Comparison of ENCODE assay signal across 1 cellular context in the genomic region with DNA sequence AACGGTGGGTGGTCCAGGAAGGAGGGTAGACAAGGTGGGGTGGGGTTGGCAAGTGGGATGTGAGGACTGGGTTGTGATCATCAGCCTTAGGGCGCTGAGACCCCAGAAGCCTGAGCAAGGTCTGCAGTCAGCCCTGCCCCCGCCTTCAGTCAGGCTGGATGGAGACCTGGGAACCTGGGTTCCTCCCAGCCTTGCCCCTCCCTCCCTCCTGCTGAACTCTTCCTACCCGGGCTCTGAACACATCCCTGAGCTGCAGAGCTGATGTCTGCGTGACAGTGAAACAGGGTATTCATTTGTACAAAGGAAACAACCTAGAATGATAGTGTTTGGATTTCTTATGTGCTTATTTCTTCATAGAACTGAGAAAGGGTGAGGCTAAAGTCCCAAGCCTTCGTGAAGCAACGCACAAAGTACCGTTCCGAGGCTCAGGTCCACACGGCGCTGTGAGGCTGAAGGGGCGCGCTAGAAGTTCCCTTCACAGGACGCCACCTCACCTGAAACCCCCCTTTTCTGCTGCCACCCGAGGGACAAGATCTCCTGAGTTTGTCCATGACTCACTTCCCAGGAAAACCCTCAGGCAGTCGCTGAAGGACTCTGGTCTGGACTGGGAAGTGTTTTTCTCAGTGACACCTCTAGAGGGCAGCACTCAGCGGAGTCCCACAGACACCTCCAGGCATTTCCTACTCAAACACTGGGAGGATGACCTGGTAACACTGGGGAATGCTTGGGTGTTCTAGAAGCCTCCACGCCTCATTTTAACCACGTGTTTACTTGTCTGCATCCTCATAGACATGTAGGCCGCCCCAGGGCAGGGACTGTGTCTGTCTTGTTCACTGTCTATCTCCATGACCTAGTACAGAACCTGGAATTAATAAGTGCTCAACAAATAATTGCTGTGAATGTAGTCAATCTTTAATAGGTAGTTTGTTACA.
A peak's percentile ranks its signal among the peaks of the same experiment; 100 is the strongest.
TF ChIP-seq lines count a peak whose summit lies in the region.

No MANE protein-coding gene starts in this region.

TF ChIP-seq in HepG2, 621 proteins besides CTCF, POLR2A, EP300 and RAD21 (continued from another document and continues in another):
- no peak for TF ChIP-seq ZXDC (CRISPR knock-in tag; IDR thresholded peaks at IDR 0.05)
- no peak for TF ChIP-seq ZNF570 (CRISPR knock-in tag; IDR thresholded peaks at IDR 0.05; ENCODE audit: borderline replicate concordance)
- TF ChIP-seq EHMT2 (IDR thresholded peaks at IDR 0.05; ENCODE audit: borderline replicate concordance, low read depth, low read length) = no peak
- TF ChIP-seq PHF5A (CRISPR knock-in tag; IDR thresholded peaks at IDR 0.05; ENCODE audit: low read depth, unreplicated experiment) = no peak
- no peak for TF ChIP-seq DBP (CRISPR knock-in tag; IDR thresholded peaks at IDR 0.05; ENCODE audit: not compliant biosample characterization)
- peak; percentile 55 for TF ChIP-seq ZNF883 (CRISPR knock-in tag; IDR thresholded peaks at IDR 0.05; ENCODE audit: not compliant biosample characterization)
- TF ChIP-seq ZNF766 (CRISPR knock-in tag; IDR thresholded peaks at IDR 0.05; ENCODE audit: borderline replicate concordance) = 0 out of 2 replicates have a peak, but pooled peaks have one; percentile 39
- no peak for TF ChIP-seq MLX (CRISPR knock-in tag; IDR thresholded peaks at IDR 0.05)
- TF ChIP-seq SMAD3 (CRISPR knock-in tag; IDR thresholded peaks at IDR 0.05) = peak; percentile 52; the same call in 1 of the 2 replicates
- peak; percentile 74 for TF ChIP-seq GATAD2A (CRISPR knock-in tag; IDR thresholded peaks at IDR 0.05)
- TF ChIP-seq, protein P1, sequence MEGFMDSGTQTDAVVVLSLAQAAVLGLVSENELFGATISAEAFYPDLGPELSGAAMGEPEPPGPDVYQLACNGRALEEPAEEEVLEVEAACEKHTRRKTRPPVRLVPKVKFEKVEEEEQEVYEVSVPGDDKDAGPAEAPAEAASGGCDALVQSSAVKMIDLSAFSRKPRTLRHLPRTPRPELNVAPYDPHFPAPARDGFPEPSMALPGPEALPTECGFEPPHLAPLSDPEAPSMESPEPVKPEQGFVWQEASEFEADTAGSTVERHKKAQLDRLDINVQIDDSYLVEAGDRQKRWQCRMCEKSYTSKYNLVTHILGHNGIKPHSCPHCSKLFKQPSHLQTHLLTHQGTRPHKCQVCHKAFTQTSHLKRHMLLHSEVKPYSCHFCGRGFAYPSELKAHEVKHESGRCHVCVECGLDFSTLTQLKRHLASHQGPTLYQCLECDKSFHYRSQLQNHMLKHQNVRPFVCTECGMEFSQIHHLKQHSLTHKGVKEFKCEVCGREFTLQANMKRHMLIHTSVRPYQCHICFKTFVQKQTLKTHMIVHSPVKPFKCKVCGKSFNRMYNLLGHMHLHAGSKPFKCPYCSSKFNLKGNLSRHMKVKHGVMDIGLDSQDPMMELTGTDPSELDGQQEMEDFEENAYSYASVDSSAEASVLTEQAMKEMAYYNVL (CRISPR knock-in tag; IDR thresholded peaks at IDR 0.05; ENCODE audit: borderline replicate concordance) = peak; percentile 49; the same call in 1 of the 2 replicates
- no peak for TF ChIP-seq SIN3A (IDR thresholded peaks at IDR 0.05; ENCODE audit: borderline replicate concordance, low read depth, low read length)
- TF ChIP-seq ONECUT2 (CRISPR knock-in tag; IDR thresholded peaks at IDR 0.05) = 0 out of 2 replicates have a peak, but pooled peaks have one; percentile 11
- no peak for TF ChIP-seq TCF12 (IDR thresholded peaks at IDR 0.05)
- TF ChIP-seq TCF12 (CRISPR knock-in tag; IDR thresholded peaks at IDR 0.05) = no peak
- peak; percentile 81; the same call in 1 of the 2 replicates for TF ChIP-seq ZFP82 (CRISPR knock-in tag; IDR thresholded peaks at IDR 0.05; ENCODE audit: borderline replicate concordance)
- no peak for TF ChIP-seq NAIF1 (CRISPR knock-in tag; IDR thresholded peaks at IDR 0.05; ENCODE audit: borderline replicate concordance)
- TF ChIP-seq GFI1 (CRISPR knock-in tag; IDR thresholded peaks at IDR 0.05; ENCODE audit: borderline replicate concordance) = no peak
- no peak for TF ChIP-seq MEIS1 (CRISPR knock-in tag; IDR thresholded peaks at IDR 0.05; ENCODE audit: borderline replicate concordance)
- no peak for TF ChIP-seq UBTF (CRISPR knock-in tag; IDR thresholded peaks at IDR 0.05)
- no peak for TF ChIP-seq HNRNPUL1 (IDR thresholded peaks at IDR 0.05; ENCODE audit: low read depth, low read length)
- TF ChIP-seq, protein P2, sequence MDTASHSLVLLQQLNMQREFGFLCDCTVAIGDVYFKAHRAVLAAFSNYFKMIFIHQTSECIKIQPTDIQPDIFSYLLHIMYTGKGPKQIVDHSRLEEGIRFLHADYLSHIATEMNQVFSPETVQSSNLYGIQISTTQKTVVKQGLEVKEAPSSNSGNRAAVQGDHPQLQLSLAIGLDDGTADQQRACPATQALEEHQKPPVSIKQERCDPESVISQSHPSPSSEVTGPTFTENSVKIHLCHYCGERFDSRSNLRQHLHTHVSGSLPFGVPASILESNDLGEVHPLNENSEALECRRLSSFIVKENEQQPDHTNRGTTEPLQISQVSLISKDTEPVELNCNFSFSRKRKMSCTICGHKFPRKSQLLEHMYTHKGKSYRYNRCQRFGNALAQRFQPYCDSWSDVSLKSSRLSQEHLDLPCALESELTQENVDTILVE (CRISPR knock-in tag; IDR thresholded peaks at IDR 0.05) = no peak
- TF ChIP-seq ZNF234 (CRISPR knock-in tag; conservative IDR thresholded peaks at IDR 0.05) = no peak
- peak; percentile 73; the same call in 1 of the 2 replicates for TF ChIP-seq ZNF136 (CRISPR knock-in tag; IDR thresholded peaks at IDR 0.05; ENCODE audit: low read depth)
- TF ChIP-seq RNF2 (conservative IDR thresholded peaks at IDR 0.05; ENCODE audit: low read depth) = no peak
- TF ChIP-seq KMT2A (CRISPR knock-in tag; IDR thresholded peaks at IDR 0.05) = no peak; the same call in 1 of the 2 replicates
- 0 out of 2 replicates have a peak, but pooled peaks have one; percentile 39 for TF ChIP-seq ZNF891 (CRISPR knock-in tag; IDR thresholded peaks at IDR 0.05)
- TF ChIP-seq KDM4B (CRISPR knock-in tag; IDR thresholded peaks at IDR 0.05) = no peak
- peak; percentile 21; the same call in 1 of the 2 replicates for TF ChIP-seq ZNF614 (CRISPR knock-in tag; IDR thresholded peaks at IDR 0.05; ENCODE audit: borderline replicate concordance)
- no peak for TF ChIP-seq ZKSCAN1 (IDR thresholded peaks at IDR 0.05; ENCODE audit: low read length)
- no peak for TF ChIP-seq ZNF451 (CRISPR knock-in tag; IDR thresholded peaks at IDR 0.05)
- TF ChIP-seq ZNF775 (CRISPR knock-in tag; IDR thresholded peaks at IDR 0.05; ENCODE audit: borderline replicate concordance) = no peak
- TF ChIP-seq YY1 (IDR thresholded peaks at IDR 0.05; ENCODE audit: insufficient read depth, insufficient replicate concordance, low read depth, low read length) = no peak
- 0 out of 2 replicates have a peak, but pooled peaks have one; percentile 22 for TF ChIP-seq ZSCAN29 (CRISPR knock-in tag; conservative IDR thresholded peaks at IDR 0.05)
- no peak for TF ChIP-seq ZNF138 (CRISPR knock-in tag; IDR thresholded peaks at IDR 0.05; ENCODE audit: low read depth)
- TF ChIP-seq, protein P3, sequence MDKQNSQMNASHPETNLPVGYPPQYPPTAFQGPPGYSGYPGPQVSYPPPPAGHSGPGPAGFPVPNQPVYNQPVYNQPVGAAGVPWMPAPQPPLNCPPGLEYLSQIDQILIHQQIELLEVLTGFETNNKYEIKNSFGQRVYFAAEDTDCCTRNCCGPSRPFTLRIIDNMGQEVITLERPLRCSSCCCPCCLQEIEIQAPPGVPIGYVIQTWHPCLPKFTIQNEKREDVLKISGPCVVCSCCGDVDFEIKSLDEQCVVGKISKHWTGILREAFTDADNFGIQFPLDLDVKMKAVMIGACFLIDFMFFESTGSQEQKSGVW (CRISPR knock-in tag; IDR thresholded peaks at IDR 0.05; ENCODE audit: borderline replicate concordance) = no peak
- TF ChIP-seq THAP11 (CRISPR knock-in tag; IDR thresholded peaks at IDR 0.05) = peak; percentile 36; the same call in 1 of the 2 replicates
- no peak for TF ChIP-seq ZNF235 (CRISPR knock-in tag; IDR thresholded peaks at IDR 0.05; ENCODE audit: borderline replicate concordance)
- TF ChIP-seq ZEB1 (IDR thresholded peaks at IDR 0.05; ENCODE audit: insufficient replicate concordance, low read depth) = no peak
- TF ChIP-seq ZBTB21 (CRISPR knock-in tag; IDR thresholded peaks at IDR 0.05) = 0 out of 2 replicates have a peak, but pooled peaks have one; percentile 27
- TF ChIP-seq KLF16 (CRISPR knock-in tag; IDR thresholded peaks at IDR 0.05) = peak in 1 of 2 experiments; percentile 61; a peak in 1 of 4 replicates
- TF ChIP-seq ZBTB33 (CRISPR knock-in tag; IDR thresholded peaks at IDR 0.05) = peak; percentile 38; the same call in 1 of the 2 replicates
- no peak for TF ChIP-seq ZNF720 (CRISPR knock-in tag; IDR thresholded peaks at IDR 0.05)
- no peak for TF ChIP-seq KDM6A (CRISPR knock-in tag; IDR thresholded peaks at IDR 0.05; ENCODE audit: low read depth)
- TF ChIP-seq THAP8 (CRISPR knock-in tag; IDR thresholded peaks at IDR 0.05; ENCODE audit: borderline replicate concordance) = no peak
- no peak for TF ChIP-seq ZNF343 (CRISPR knock-in tag; IDR thresholded peaks at IDR 0.05)
